Comparison of ENCODE assay signal across 1 cellular context in genomic region chr1:51331206-51332100, GRCh38.
A peak's percentile ranks its signal among the peaks of the same experiment; 100 is the strongest.
TF ChIP-seq lines count a peak whose summit lies in the region.

No MANE protein-coding gene starts in this region.

TF ChIP-seq in K562, 482 proteins besides CTCF, POLR2A, EP300 and RAD21 (continued from another document and continues in another):
- TF ChIP-seq ARID3B (CRISPR knock-in tag; IDR thresholded peaks at IDR 0.05; ENCODE audit: borderline replicate concordance) (no peak), GATA2 (CRISPR knock-in tag; IDR thresholded peaks at IDR 0.05) (peak; percentile 80), PHF21A (IDR thresholded peaks at IDR 0.05; ENCODE audit: borderline replicate concordance, low read depth) (peak; percentile 65; the same call in 1 of the 2 replicates), BCOR (IDR thresholded peaks at IDR 0.05) (peak; percentile 66), XRCC5 (IDR thresholded peaks at IDR 0.05; ENCODE audit: low read depth, low read length) (peak; percentile 82; the same call in 1 of the 2 replicates), ZBTB11 (CRISPR knock-in tag; IDR thresholded peaks at IDR 0.05) (peak in 1 of 3 experiments; percentile 83; a peak in 2 of 6 replicates), GABPA (tag; conservative IDR thresholded peaks at IDR 0.05; ENCODE audit: low read depth) (peak; percentile 33; the same call in 1 of the 2 replicates), ZSCAN32 (CRISPR knock-in tag; IDR thresholded peaks at IDR 0.05) (no peak), NR4A1 (CRISPR knock-in tag; IDR thresholded peaks at IDR 0.05) (no peak), NR4A1 (tag; IDR thresholded peaks at IDR 0.05) (peak; percentile 91), SUPT5H (IDR thresholded peaks at IDR 0.05) (peak; percentile 83), LEF1 (IDR thresholded peaks at IDR 0.05) (peak; percentile 81), RHOXF2B (CRISPR knock-in tag; conservative IDR thresholded peaks at IDR 0.05) (no peak), NFE2L1 (tag; IDR thresholded peaks at IDR 0.05; ENCODE audit: borderline replicate concordance, low read depth) (peak; percentile 74), ID3 (CRISPR knock-in tag; IDR thresholded peaks at IDR 0.05) (no peak), ID3 (tag; IDR thresholded peaks at IDR 0.05) (peak; percentile 73), RNF2 (IDR thresholded peaks at IDR 0.05) (peak; percentile 78), ARID4B (CRISPR knock-in tag; IDR thresholded peaks at IDR 0.05) (no peak), NFXL1 (CRISPR knock-in tag; IDR thresholded peaks at IDR 0.05) (peak; percentile 82; the same call in 1 of the 2 replicates), SMAD3 (CRISPR knock-in tag; conservative IDR thresholded peaks at IDR 0.05) (no peak; the same call in 1 of the 2 replicates), ZNF407 (IDR thresholded peaks at IDR 0.05; ENCODE audit: low read depth) (0 out of 2 replicates have a peak, but pooled peaks have one; percentile 25), REST (CRISPR knock-in tag; IDR thresholded peaks at IDR 0.05; ENCODE audit: low read depth) (0 out of 2 replicates have a peak, but pooled peaks have one; percentile 22), ZNF165 (CRISPR knock-in tag; IDR thresholded peaks at IDR 0.05; ENCODE audit: borderline replicate concordance) (no peak), ARNT (IDR thresholded peaks at IDR 0.05) (peak in 1 of 2 experiments; percentile 80; a peak in 2 of 4 replicates), SOX6 (IDR thresholded peaks at IDR 0.05) (peak; percentile 40), STAT5B (CRISPR knock-in tag; IDR thresholded peaks at IDR 0.05) (no peak), CXXC5 (CRISPR knock-in tag; IDR thresholded peaks at IDR 0.05) (peak; percentile 57), HMGN3 (IDR thresholded peaks at IDR 0.05; ENCODE audit: borderline replicate concordance, extremely low read depth, insufficient read length, low read depth, low read length) (no peak), CREB3L1 (IDR thresholded peaks at IDR 0.05; ENCODE audit: borderline replicate concordance, low read depth) (peak; percentile 70), MEIS2 (IDR thresholded peaks at IDR 0.05; ENCODE audit: partially characterized antibody) (peak; percentile 56), HDAC1 (IDR thresholded peaks at IDR 0.05) (peak in 1 of 2 experiments; percentile 83; a peak in 2 of 4 replicates), ZNF589 (CRISPR knock-in tag; IDR thresholded peaks at IDR 0.05; ENCODE audit: low read depth) (peak; percentile 88; the same call in 1 of the 2 replicates), NFRKB (IDR thresholded peaks at IDR 0.05; ENCODE audit: low read depth) (peak; percentile 99), ZNF143 (CRISPR knock-in tag; IDR thresholded peaks at IDR 0.05) (no peak)
